ENCODE assay signal across 16 cellular contexts in genomic region chr20:11845311-11845710, GRCh38.
DNase-seq lines count a peak whose midpoint lies in the region; ATAC-seq and TF ChIP-seq lines count a peak whose summit lies in the region.
"Had no signal": no experiment of that assay in that cellular context is flagged by ENCODE, and none has a peak within 500 bp of the region (broad histone marks: within the 10 kb centered on the region; RNA-seq: fewer than 3 reads in every experiment).

No MANE protein-coding gene starts in this region.

- in situ Hi-C loops in GM23248 (cut with MboI): no loop called here

- no peaks in the 10 kb centered on the region for H4K20me1 ChIP-seq in GM23248 (ENCODE audit: insufficient read depth)

- H3K9me3 ChIP-seq in GM23248 (ENCODE audit: low read depth): no peaks in the 10 kb centered on the region
- H3K9me3 ChIP-seq in prostate gland: no peaks in the 10 kb centered on the region

- H3K4me3 ChIP-seq in GM23248 (no peak overlapping the region), prostate gland (no peak overlapping the region)
- H3K4me3 ChIP-seq: SK-N-MC had no signal

- no peak for TF ChIP-seq POLR2A in prostate gland (IDR thresholded peaks at IDR 0.05)

- H3K9me2 ChIP-seq in GM23248 (ENCODE audit: insufficient read depth): no peaks in the 10 kb centered on the region

- no peak for TF ChIP-seq CTCF in prostate gland (IDR thresholded peaks at IDR 0.05)

- H3K4me2 ChIP-seq in GM23248 (ENCODE audit: unreplicated experiment): peak overlapping the region; percentile 32

- H3K27me3 ChIP-seq in GM23248 (replicated peaks; ENCODE audit: insufficient read depth): no peaks in the 10 kb centered on the region
- H3K27me3 ChIP-seq in prostate gland (replicated peaks; ENCODE audit: insufficient read depth): no peaks in the 10 kb centered on the region

- peak overlapping the region; percentile 64 for H2AFZ ChIP-seq in GM23248

- peaks cover 27% of the 10 kb centered on the region for H3F3A ChIP-seq in GM23248 (ENCODE audit: insufficient read depth)

- peaks cover 33% of the 10 kb centered on the region for H3K4me1 ChIP-seq in GM23248 (ENCODE audit: insufficient read depth)
- no peaks in the 10 kb centered on the region for H3K4me1 ChIP-seq in prostate gland (replicated peaks)

- intact Hi-C loops in prostate gland (cut with DNase I): no loop called here

- peak overlapping the region; percentile 53 for H3K27ac ChIP-seq in GM23248
- no peak overlapping the region for H3K27ac ChIP-seq in prostate gland
- H3K27ac ChIP-seq: SK-N-MC had no signal

- 36 to 42% methylated on average over 3 of the region's 3 CpGs for WGBS in GM23248 (ENCODE audit: low coverage in 1 of 2, low lambda C conversion rate in 2 of 2, missing lambda C conversion rate in 2 of 2), 2 experiments
- 86% methylated on average over 3 of the region's 3 CpGs for WGBS in prostate gland

- H3K36me3 ChIP-seq in GM23248 (ENCODE audit: low read depth): no peaks in the 10 kb centered on the region
- H3K36me3 ChIP-seq in prostate gland: no peaks in the 10 kb centered on the region

- no peak for ATAC-seq in GM18520 (IDR thresholded peaks at IDR 0.05; ENCODE audit: unreplicated experiment)
- ATAC-seq: PC-3 had no signal

- H3K79me2 ChIP-seq in GM23248 (ENCODE audit: insufficient read depth): no peaks in the 10 kb centered on the region

- DNase-seq in A172 (ENCODE audit: low spot score): peak; percentile 18
- peak; percentile 40 for DNase-seq in GM23248
- peak; percentile 48 for DNase-seq in amniotic epithelial cell (ENCODE audit: low read depth)
- DNase-seq in kidney glomerular epithelial cell (lab: John Stamatoyannopoulos, UW): peak; percentile 47
- no peak for DNase-seq in prostate gland (ENCODE audit: low spot score)
- no peak for DNase-seq in OCI-M2 (lab: John Stamatoyannopoulos, UW; ENCODE audit: unreplicated experiment)
- no peak for DNase-seq in SW480 (ENCODE audit: low spot score)
- DNase-seq: Calu3; CD4-positive, CD25-positive, alpha-beta regulatory T cell; H7; NCI-H1092; NCI-H345; NCI-H526 treated with DMSO at 0.1 percent for 48 hours; PC-3 had no signal

- no peak overlapping the region for H3K9ac ChIP-seq in GM23248

Comparison
In these comparisons a context has a peak if more than half of its experiments do, and no peak if none do; other contexts are left out.
1. DNase-seq: peak in A172 (single experiment), GM23248 (single experiment), amniotic epithelial cell (single experiment) and kidney glomerular epithelial cell (single experiment); none in prostate gland (single experiment), OCI-M2 (single experiment) and SW480 (single experiment).